ENCODE assay signal across 19 cellular contexts in the genomic region with DNA sequence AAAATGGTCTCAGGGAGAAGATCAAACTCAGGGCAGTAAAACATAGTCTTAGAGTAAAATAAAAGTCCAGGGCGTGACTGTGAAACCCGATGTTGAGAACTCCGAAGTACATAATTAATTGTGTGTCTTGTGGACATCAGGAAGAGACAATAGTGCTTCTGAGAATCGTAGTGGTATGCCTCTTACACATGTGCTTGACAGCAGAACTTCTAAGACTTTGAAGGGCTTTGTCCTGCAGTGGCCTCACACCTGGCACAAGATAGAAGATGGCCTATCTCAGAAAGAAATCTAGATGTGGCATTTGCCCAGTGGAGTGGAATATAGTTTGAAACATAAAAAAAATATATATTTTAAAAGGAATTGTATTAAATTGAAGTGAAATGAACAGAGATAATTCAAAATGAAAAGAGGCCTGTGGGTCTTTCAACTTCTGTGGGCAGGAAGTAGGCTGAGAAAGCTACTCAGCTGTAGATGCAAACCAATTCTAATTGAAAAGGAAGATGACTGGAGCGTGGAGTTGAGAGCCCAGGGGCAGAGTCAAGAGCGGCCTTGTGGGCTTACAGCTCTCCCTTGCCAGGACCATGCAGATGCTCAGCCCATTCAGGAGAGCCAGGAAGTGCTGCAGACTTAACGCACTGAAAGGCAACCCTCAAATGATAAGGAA.
"Had no signal": no experiment of that assay in that cellular context is flagged by ENCODE, and none has a peak within 500 bp of the region (broad histone marks: within the 10 kb centered on the region; RNA-seq: fewer than 3 reads in every experiment).

No MANE protein-coding gene starts in this region.

- H3K27ac Mint-ChIP-seq: activated B cell treated with CpG ODN at 0.5 μM for 24 hours; activated CD4-positive, alpha-beta T cell treated with anti-CD3 and anti-CD28 coated beads, Interleukin-2, amount 10 ng/mL, durations not matched to agents 24 days and 14 days; activated naive CD4-positive, alpha-beta T cell treated with anti-CD3 and anti-CD28 coated beads, Interleukin-2, amount 50 U/mL, for 72 hours; T-helper 1 cell treated with Interleukin-12 subunit alpha and Interleukin-12 subunit beta and Interleukin-4 antibody, amounts not matched to agents 30 μg/mL and 1 μg/mL, for 36 hours had no signal

- H3K4me3 Mint-ChIP-seq: activated B cell treated with CpG ODN at 0.5 μM for 24 hours; activated CD4-positive, alpha-beta T cell treated with anti-CD3 and anti-CD28 coated beads, Interleukin-2, amount 10 ng/mL, durations not matched to agents 24 days and 14 days; T-helper 1 cell treated with Interleukin-12 subunit alpha and Interleukin-12 subunit beta and Interleukin-4 antibody, amounts not matched to agents 30 μg/mL and 1 μg/mL, for 36 hours had no signal

- DNase-seq: activated B cell treated with CpG ODN at 0.5 μM for 24 hours; activated CD4-positive, alpha-beta T cell treated with anti-CD3 and anti-CD28 coated beads for 1 hour; activated CD4-positive, alpha-beta T cell treated with anti-CD3 and anti-CD28 coated beads, Interleukin-2, amount 10 ng/mL, durations not matched to agents 24 days and 14 days; activated CD4-positive, alpha-beta T cell treated with anti-CD3 and anti-CD28 coated beads, Interleukin-2, amount 50 U/mL, for 48 hours; activated CD8-positive, alpha-beta memory T cell treated with anti-CD3 and anti-CD28 coated beads, Interleukin-2, amount 50 U/mL, for 48 hours; activated effector memory CD4-positive, alpha-beta T cell treated with Interleukin-2 at 50 U/mL for 16 hours; activated naive CD4-positive, alpha-beta T cell; activated T-cell treated with anti-CD3 and anti-CD28 coated beads, Interleukin-2, amount 50 U/mL, for 1 hour; brain microvascular endothelial cell; Kasumi-1; NCI-H1105 treated with DMSO at 0.1 percent for 48 hours; NCI-H1436 treated with DMSO at 0.1 percent for 48 hours; NCI-H187; NCI-H2081; NCI-H524; SHP77 had no signal

- H3K4me1 Mint-ChIP-seq: activated B cell treated with CpG ODN at 0.5 μM for 24 hours had no signal

- H3K27me3 ChIP-seq: brain microvascular endothelial cell, cardiac muscle cell had no signal

- H3K36me3 ChIP-seq: brain microvascular endothelial cell, cardiac muscle cell had no signal

- H3K36me3 Mint-ChIP-seq: activated naive CD4-positive, alpha-beta T cell treated with anti-CD3 and anti-CD28 coated beads, Interleukin-2, amount 50 U/mL, for 72 hours had no signal

- ATAC-seq: activated naive CD4-positive, alpha-beta T cell treated with anti-CD3 and anti-CD28 coated beads, Interleukin-2, amount 50 U/mL, for 72 hours had no signal

- H3K4me3 ChIP-seq: cardiac muscle cell had no signal

- H3K27ac ChIP-seq: brain microvascular endothelial cell, cardiac muscle cell had no signal
